ENCODE assay signal across 8 cellular contexts in genomic region chr3:129441215-129441614, GRCh38. TPM values are rescaled to one million over a fixed set of nuclear protein-coding genes. Genes with fewer than 3 reads are reported as not detected.
DNase-seq lines count a peak whose midpoint lies in the region; ATAC-seq and TF ChIP-seq lines count a peak whose summit lies in the region.

No MANE protein-coding gene starts in this region.

- H3K4me3 ChIP-seq in fibroblast of pulmonary artery (replicated peaks; ENCODE audit: low read depth, low read length) = peak overlapping the region; percentile 97

- no peaks in the 10 kb centered on the region for H3K27me3 Mint-ChIP-seq in activated CD4-positive, alpha-beta T cell treated with anti-CD3 and anti-CD28 coated beads, Interleukin-2, amount 10 ng/mL, durations not matched to agents 24 days and 14 days
- no peaks in the 10 kb centered on the region for H3K27me3 Mint-ChIP-seq in T-cell
- no peaks in the 10 kb centered on the region for H3K27me3 Mint-ChIP-seq in stimulated activated memory B cell treated with anti-CD40 and anti-IgM and Interleukin-4, amounts not matched to agents 10 μg/mL and 1 μg/mL and 100 μg/mL, for 72 hours

- peaks cover 44% of the 10 kb centered on the region for H3K4me1 Mint-ChIP-seq in activated CD4-positive, alpha-beta T cell treated with anti-CD3 and anti-CD28 coated beads, Interleukin-2, amount 10 ng/mL, durations not matched to agents 24 days and 14 days
- H3K4me1 Mint-ChIP-seq in T-cell = peaks cover 60 to 72% (median 61%) of the 10 kb centered on the region in 3 donors
- H3K4me1 Mint-ChIP-seq in stimulated activated memory B cell treated with anti-CD40 and anti-IgM and Interleukin-4, amounts not matched to agents 10 μg/mL and 1 μg/mL and 100 μg/mL, for 72 hours = peaks cover 40% of the 10 kb centered on the region

- POLR2A ChIA-PET in T-cell (lab: Charles Lee) = interaction anchor here (0.6 to 1.0 kb wide), 3 partner anchors 125 to 388 kb away, joined by 3 to 6 read pairs (median 4); a partner anchor contains a TSS

- no peaks in the 10 kb centered on the region for H3K9me3 Mint-ChIP-seq in activated CD4-positive, alpha-beta T cell treated with anti-CD3 and anti-CD28 coated beads, Interleukin-2, amount 10 ng/mL, durations not matched to agents 24 days and 14 days
- H3K9me3 Mint-ChIP-seq in T-cell = no peaks in the 10 kb centered on the region
- no peaks in the 10 kb centered on the region for H3K9me3 Mint-ChIP-seq in stimulated activated memory B cell treated with anti-CD40 and anti-IgM and Interleukin-4, amounts not matched to agents 10 μg/mL and 1 μg/mL and 100 μg/mL, for 72 hours

- peaks cover 26% of the 10 kb centered on the region for H3K36me3 Mint-ChIP-seq in activated CD4-positive, alpha-beta T cell treated with anti-CD3 and anti-CD28 coated beads, Interleukin-2, amount 10 ng/mL, durations not matched to agents 24 days and 14 days (ENCODE audit: low read depth)
- H3K36me3 Mint-ChIP-seq in T-cell = peaks cover 16% of the 10 kb centered on the region
- peaks cover 16% of the 10 kb centered on the region for H3K36me3 Mint-ChIP-seq in stimulated activated memory B cell treated with anti-CD40 and anti-IgM and Interleukin-4, amounts not matched to agents 10 μg/mL and 1 μg/mL and 100 μg/mL, for 72 hours

- CTCF ChIA-PET in T-cell (lab: Charles Lee) = interaction anchor here in 1 of 2 donors (0.6 kb wide), 2 partner anchors 49 to 326 kb away, joined by 3 read pairs; no protein-coding TSS in a partner anchor

- no peak for TF ChIP-seq CTCF in fibroblast of pulmonary artery (IDR thresholded peaks at IDR 0.05; ENCODE audit: low read length, missing control alignments)

- ATAC-seq in T-cell (replicated peaks in 1 of 4) (no peak), GM21737 (IDR thresholded peaks at IDR 0.05; ENCODE audit: unreplicated experiment) (no peak)
- ATAC-seq in stimulated activated memory B cell treated with anti-CD40 and anti-IgM and Interleukin-4, amounts not matched to agents 10 μg/mL and 1 μg/mL and 100 μg/mL, for 72 hours = no peak

- H3K27ac Mint-ChIP-seq in activated CD4-positive, alpha-beta T cell treated with anti-CD3 and anti-CD28 coated beads, Interleukin-2, amount 10 ng/mL, durations not matched to agents 24 days and 14 days = peak overlapping the region; percentile 99
- H3K27ac Mint-ChIP-seq in T-cell = peak overlapping the region; percentile 94 to 96
- peak overlapping the region; percentile 82 for H3K27ac Mint-ChIP-seq in stimulated activated memory B cell treated with anti-CD40 and anti-IgM and Interleukin-4, amounts not matched to agents 10 μg/mL and 1 μg/mL and 100 μg/mL, for 72 hours

- peak overlapping the region; percentile 94 for H3K4me3 Mint-ChIP-seq in activated CD4-positive, alpha-beta T cell treated with anti-CD3 and anti-CD28 coated beads, Interleukin-2, amount 10 ng/mL, durations not matched to agents 24 days and 14 days
- H3K4me3 Mint-ChIP-seq in T-cell = peak overlapping the region; percentile 83 to 92 (median 85)
- peak overlapping the region; percentile 84 for H3K4me3 Mint-ChIP-seq in stimulated activated memory B cell treated with anti-CD40 and anti-IgM and Interleukin-4, amounts not matched to agents 10 μg/mL and 1 μg/mL and 100 μg/mL, for 72 hours

- peak; percentile 75 for DNase-seq in activated CD4-positive, alpha-beta T cell treated with anti-CD3 and anti-CD28 coated beads, Interleukin-2, amount 10 ng/mL, durations not matched to agents 24 days and 14 days
- no peak for DNase-seq in activated CD4-positive, alpha-beta T cell treated with anti-CD3 and anti-CD28 coated beads for 48 hours
- peak in 4 of 34 experiments; percentile 5 to 28 (median 12) for DNase-seq in T-cell
- no peak for DNase-seq in fibroblast of pulmonary artery (ENCODE audit: low read depth)
- DNase-seq in A172 (ENCODE audit: low spot score) = no peak
- DNase-seq in stimulated activated CD8-positive, alpha-beta memory T cell treated with anti-CD3 and anti-CD28 coated beads, Interleukin-4, amount 100 ng/mL, for 48 hours = no peak

- intact Hi-C loops in activated CD4-positive, alpha-beta T cell treated with anti-CD3 and anti-CD28 coated beads, Interleukin-2, amount 10 ng/mL, durations not matched to agents 24 days and 14 days (cut with micrococcal nuclease) = loop anchor here (5.0 to 10.0 kb wide), 2 partner anchors 186 to 326 kb away; no protein-coding TSS in a partner anchor

RNA-seq across cellular contexts. Expression of gene IFT122, which starts 1.2 kb away (rescaled TPM):
- total RNA-seq in activated CD4-positive, alpha-beta T cell treated with anti-CD3 and anti-CD28 coated beads, Interleukin-2, amount 10 ng/mL, durations not matched to agents 24 days and 14 days = 12.3 and 13.7 TPM in 2 replicates
- total RNA-seq in T-cell = 10 to 100 TPM; 15.0 to 23.9 (median 18.1) TPM
- total RNA-seq in A172 (2014; rRNA removed; shearing (Covaris generic)) = 21.5 and 22.3 TPM in 2 replicates

RNA-seq across cellular contexts. Expression of gene MBD4, which starts 1.5 kb away (rescaled TPM):
- 40.8 and 50.7 TPM in 2 replicates for total RNA-seq in activated CD4-positive, alpha-beta T cell treated with anti-CD3 and anti-CD28 coated beads, Interleukin-2, amount 10 ng/mL, durations not matched to agents 24 days and 14 days
- total RNA-seq in T-cell = 10 to 100 TPM; 43.1 to 59.4 (median 45.2) TPM
- total RNA-seq in A172 (2014; rRNA removed; shearing (Covaris generic)) = 63.0 and 63.3 TPM in 2 replicates

RNA-seq across cellular contexts. Expression of gene EFCAB12, which starts 12.8 kb away (rescaled TPM):
- total RNA-seq in activated CD4-positive, alpha-beta T cell treated with anti-CD3 and anti-CD28 coated beads, Interleukin-2, amount 10 ng/mL, durations not matched to agents 24 days and 14 days = 0.40 and 0.63 TPM in 2 replicates
- total RNA-seq in T-cell = 1 to 10 TPM; 1.2 to 2.7 (median 2.2) TPM
- 0.05 and 0.10 TPM in 2 replicates for total RNA-seq in A172 (2014; rRNA removed; shearing (Covaris generic))
